Comparison of ENCODE assay signal across 6 cellular contexts in genomic region chr6:31972709-31973350, GRCh38. TPM values are rescaled to one million over a fixed set of nuclear protein-coding genes. Genes with fewer than 3 reads are reported as not detected.
DNase-seq lines count a peak whose midpoint lies in the region; ATAC-seq, FAIRE-seq and TF ChIP-seq lines count a peak whose summit lies in the region.

No MANE protein-coding gene starts in this region.

- no peak for ATAC-seq in HG03039 (IDR thresholded peaks at IDR 0.05; ENCODE audit: unreplicated experiment)

- FAIRE-seq in kidney (lab: Jason Lieb, UNC) (no peak), HTR-8/SVneo (lab: Jason Lieb, UNC) (no peak)

- DNase-seq in GM10266 (ENCODE audit: extremely low spot score) (peak; percentile 25), kidney (no peak), HTR-8/SVneo (ENCODE audit: insufficient read length, low spot score) (no peak), GM19238 (ENCODE audit: insufficient read length, low spot score) (no peak)

- H3K9me3 ChIP-seq in kidney (ENCODE audit: control insufficient read depth in 1 of 2, low read length in 2 of 2), result no peaks in the 10 kb centered on the region

- peak overlapping the region; percentile 94 to 99 for H3K27ac ChIP-seq in kidney (ENCODE audit: low read depth in 2 of 2, low read length in 2 of 2)

- peaks cover 0 to 26% of the 10 kb centered on the region in 2 donors for H3K4me1 ChIP-seq in kidney (ENCODE audit: control insufficient read depth in 1 of 2, insufficient read depth in 1 of 2, low read depth in 1 of 2, low read length in 2 of 2)

- TF ChIP-seq CTCF in GM10266 (IDR thresholded peaks at IDR 0.05; ENCODE audit: control insufficient read depth, insufficient read depth, low read depth, missing control alignments), result no peak
- no peak for TF ChIP-seq CTCF in WI38 (IDR thresholded peaks at IDR 0.05; ENCODE audit: low read depth, low read length)
- TF ChIP-seq CTCF in kidney (IDR thresholded peaks at IDR 0.05; ENCODE audit: borderline replicate concordance, extremely low read depth, insufficient read depth), result no peak

- H3K4me3 ChIP-seq in WI38 (ENCODE audit: low read depth, low read length), result peak overlapping the region; percentile 83
- H3K4me3 ChIP-seq in kidney (ENCODE audit: low read length in 2 of 2), result peak overlapping the region; percentile 80 to 89

- H3K36me3 ChIP-seq in kidney (ENCODE audit: control insufficient read depth in 1 of 2, insufficient read depth in 2 of 2, low read length in 2 of 2), result peaks cover 9 to 11% of the 10 kb centered on the region in 2 donors

- H3K9ac ChIP-seq in kidney (ENCODE audit: low read length in 2 of 2), result peak overlapping the region; percentile 63 to 74

- intact Hi-C loops in kidney (cut with DNase I), result no loop called here

RNA-seq across cellular contexts. Expression of gene DXO, which starts 0.9 kb away (rescaled TPM):
- 21.3 TPM for total RNA-seq in kidney
- 26.0 TPM for polyA plus RNA-seq in kidney (ENCODE audit: insufficient read depth, low read depth, low replicate concordance)

RNA-seq across cellular contexts. Expression of gene C4A, which starts 9.0 kb away (rescaled TPM):
- 250 TPM for total RNA-seq in kidney
- polyA plus RNA-seq in kidney (ENCODE audit: insufficient read depth, low read depth, low replicate concordance), result 521 TPM

RNA-seq across cellular contexts. Expression of gene SKIC2, which starts 13.9 kb away (rescaled TPM):
- 67.8 TPM for total RNA-seq in kidney
- 55.0 TPM for polyA plus RNA-seq in kidney (ENCODE audit: insufficient read depth, low read depth, low replicate concordance)

RNA-seq across cellular contexts. Expression of gene NELFE, which starts 14.1 kb away (rescaled TPM):
- 62.0 TPM for total RNA-seq in kidney
- polyA plus RNA-seq in kidney (ENCODE audit: insufficient read depth, low read depth, low replicate concordance), result 83.0 TPM

RNA-seq across cellular contexts. Expression of gene CFB, which starts 26.9 kb away (rescaled TPM):
- total RNA-seq in kidney, result 200 TPM
- 154 TPM for polyA plus RNA-seq in kidney (ENCODE audit: insufficient read depth, low read depth, low replicate concordance)
